Comparison of ENCODE assay signal across 8 cellular contexts in the genomic region with DNA sequence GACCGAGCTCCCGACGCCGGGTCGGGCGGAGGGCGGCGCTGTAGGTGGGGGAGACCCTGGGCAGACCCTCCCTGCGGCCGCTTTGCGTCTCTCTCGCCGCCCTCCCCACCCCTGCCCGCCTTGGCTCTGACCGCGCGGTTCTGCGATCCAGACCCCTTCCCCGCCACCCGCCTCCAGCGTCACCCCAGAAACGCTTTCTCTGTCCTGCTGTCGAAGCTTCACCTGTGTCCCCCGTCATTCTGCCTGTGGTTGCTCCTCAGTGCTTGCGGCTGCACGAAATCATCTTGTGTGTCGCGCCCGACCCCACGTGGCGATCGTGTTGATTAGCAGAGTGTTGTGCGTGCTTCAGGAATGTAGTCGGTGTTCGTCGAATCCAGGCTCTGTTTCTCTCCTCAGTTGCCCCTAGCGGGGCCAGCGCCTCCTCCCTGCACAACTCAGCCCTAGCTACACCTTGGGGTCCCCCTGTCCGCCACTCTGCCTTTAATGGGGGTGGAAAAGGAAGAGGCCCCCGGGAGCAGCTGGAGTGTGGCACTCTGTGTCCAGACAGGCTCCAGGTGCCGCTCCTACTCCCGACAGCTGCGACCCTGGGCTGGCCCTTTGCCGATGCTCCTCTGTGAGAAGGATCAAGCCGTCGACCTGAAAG. TPM values are rescaled to one million over a fixed set of nuclear protein-coding genes. Genes with fewer than 3 reads are reported as not detected.
DNase-seq lines count a peak whose midpoint lies in the region; ATAC-seq, FAIRE-seq and TF ChIP-seq lines count a peak whose summit lies in the region.

No MANE protein-coding gene starts in this region.

- no peaks in the 10 kb centered on the region for H3K9me1 ChIP-seq in keratinocyte (ENCODE audit: control insufficient read depth, extremely low read depth, insufficient read depth, low read length)

- H3K4me2 ChIP-seq in keratinocyte (ENCODE audit: control insufficient read depth, extremely low read depth, insufficient read depth, low read depth, low read length) = peak overlapping the region; percentile 95

- dilution Hi-C loops in keratinocyte (cut with MboI; ENCODE audit: extremely low pct_ligation_motif_present, low sequenced_read_pairs) = no loop called here

- no peaks in the 10 kb centered on the region for H3K27me3 ChIP-seq in keratinocyte (ENCODE audit: control insufficient read depth, extremely low read depth, insufficient read depth, low read length)

- DNase-seq in C1 segment of cervical spinal cord (lab: John Stamatoyannopoulos, UW) (peak in 8 of 14 donors; percentile 9 to 47 (median 18)), NCI-H146 (lab: John Stamatoyannopoulos, UW) (peak; percentile 76), cardiac fibroblast (ENCODE audit: low read depth in 2 of 2) (peak; percentile 61 to 63), keratinocyte (ENCODE audit: low read depth, low spot score) (no peak)
- peak; percentile 39 to 68 (median 58) for DNase-seq in activated CD4-positive, CD25-positive, alpha-beta regulatory T cell (lab: John Stamatoyannopoulos, UW)
- peak; percentile 62 to 67 for DNase-seq in stimulated activated CD4-positive, alpha-beta T cell treated with anti-CD3 and anti-CD28 coated beads, Interleukin-15, amount 100 ng/mL, for 1 hour (ENCODE audit: low read depth in 1 of 2, low spot score in 1 of 2)

- peak; percentile 84 for FAIRE-seq in keratinocyte (lab: Jason Lieb, UNC)

- H3K4me3 ChIP-seq in cardiac fibroblast (replicated peaks in 1 of 2; ENCODE audit: low read depth in 2 of 2, low read length in 2 of 2) (peak overlapping the region; percentile 81 to 84), keratinocyte (ENCODE audit: control insufficient read depth in 2 of 3, extremely low read depth in 1 of 3, insufficient read depth in 2 of 3, low read depth in 1 of 3, low read length in 3 of 3) (peak overlapping the region; percentile 81 to 87 (median 84))

- TF ChIP-seq CTCF in cardiac fibroblast (IDR thresholded peaks at IDR 0.05; ENCODE audit: low read depth, low read length) (peak; percentile 7), keratinocyte (optimal IDR thresholded peaks at IDR 0.05 in 1 of 3, IDR thresholded peaks at IDR 0.05 in 1 of 3, conservative IDR thresholded peaks at IDR 0.05 in 1 of 3; ENCODE audit: extremely low read depth in 1 of 3, insufficient read depth in 2 of 3, low read length in 3 of 3) (peak in 2 of 3 experiments; percentile 44 to 79)

- H3K9ac ChIP-seq in keratinocyte (ENCODE audit: control insufficient read depth, extremely low read depth, insufficient read depth, low read length) = peak overlapping the region; percentile 89

- no peaks in the 10 kb centered on the region for H3K9me3 ChIP-seq in keratinocyte (ENCODE audit: control insufficient read depth, low read depth, low read length)

- peaks cover 13 to 16% of the 10 kb centered on the region in 2 experiments for H3K36me3 ChIP-seq in keratinocyte (ENCODE audit: control insufficient read depth in 2 of 2, extremely low read depth in 1 of 2, insufficient read depth in 2 of 2, low read length in 2 of 2)

- peak; percentile 0 for ATAC-seq in GM21423 (IDR thresholded peaks at IDR 0.05; ENCODE audit: unreplicated experiment)
- ATAC-seq in GM19328 (IDR thresholded peaks at IDR 0.05; ENCODE audit: unreplicated experiment) = no peak

- peak overlapping the region; percentile 70 for H3K27ac ChIP-seq in keratinocyte (ENCODE audit: control insufficient read depth, insufficient read depth, low read length)

- H3K4me1 ChIP-seq in keratinocyte (ENCODE audit: control insufficient read depth, extremely low read depth, insufficient read depth, low read length) = peaks cover 24% of the 10 kb centered on the region

- H2AFZ ChIP-seq in keratinocyte (ENCODE audit: control insufficient read depth, low read length) = peak overlapping the region; percentile 51

- H3K79me2 ChIP-seq in keratinocyte (ENCODE audit: control insufficient read depth, insufficient read depth, low read length) = peaks cover 55% of the 10 kb centered on the region

- no peaks in the 10 kb centered on the region for H4K20me1 ChIP-seq in keratinocyte (ENCODE audit: control insufficient read depth, extremely low read depth, insufficient read depth, low read length)

RNA-seq across cellular contexts. Expression of a gene that starts 0.9 kb away (rescaled TPM):
- 21.6 to 36.7 TPM (median 31.7 TPM) in 3 replicates for polyA plus RNA-seq in keratinocyte
- polyA plus RNA-seq in keratinocyte (2011; ENCODE audit: low read depth) = 15.6 TPM
- polyA plus RNA-seq in keratinocyte (2011; cell fraction: cytosol; rRNA removed) = 21.5 and 31.3 TPM in 2 replicates
- polyA plus RNA-seq in keratinocyte (2011; cell fraction: nucleus; rRNA removed) = 73.0 and 91.5 TPM in 2 replicates
- 25.4 and 36.5 TPM in 2 replicates for polyA plus RNA-seq in keratinocyte (2012; ENCODE audit: low replicate concordance)
- 42.6 to 74.9 TPM (median 46.0 TPM) in 3 replicates for polyA minus RNA-seq in keratinocyte
- polyA minus RNA-seq in keratinocyte (2011; cell fraction: cytosol; rRNA and poly(A)+ RNA removed) = 48.5 TPM
- 59.6 and 60.7 TPM in 2 replicates for polyA minus RNA-seq in keratinocyte (2011; cell fraction: nucleus; rRNA and poly(A)+ RNA removed)

RNA-seq across cellular contexts. Expression of a gene that starts 9.1 kb away (rescaled TPM):
- 16.1 to 40.2 TPM (median 17.7 TPM) in 3 replicates for polyA plus RNA-seq in keratinocyte
- 12.2 TPM for polyA plus RNA-seq in keratinocyte (2011; ENCODE audit: low read depth)
- polyA plus RNA-seq in keratinocyte (2011; cell fraction: cytosol; rRNA removed) = 2.5 and 4.0 TPM in 2 replicates
- polyA plus RNA-seq in keratinocyte (2011; cell fraction: nucleus; rRNA removed) = 143 and 201 TPM in 2 replicates
- polyA plus RNA-seq in keratinocyte (2012; ENCODE audit: low replicate concordance) = 18.0 and 49.7 TPM in 2 replicates
- polyA minus RNA-seq in keratinocyte = 15.2 to 21.3 TPM (median 15.5 TPM) in 3 replicates
- polyA minus RNA-seq in keratinocyte (2011; cell fraction: cytosol; rRNA and poly(A)+ RNA removed) = 5.0 TPM
- polyA minus RNA-seq in keratinocyte (2011; cell fraction: nucleus; rRNA and poly(A)+ RNA removed) = 28.2 and 31.9 TPM in 2 replicates

RNA-seq across cellular contexts. Expression of a gene that starts 36.1 kb away (rescaled TPM):
- 1.8 to 3.8 TPM (median 2.4 TPM) in 3 replicates for polyA plus RNA-seq in keratinocyte
- polyA plus RNA-seq in keratinocyte (2011; ENCODE audit: low read depth) = not detected
- polyA plus RNA-seq in keratinocyte (2011; cell fraction: cytosol; rRNA removed) = 0.78 and 2.4 TPM in 2 replicates
- 2.9 and 3.4 TPM in 2 replicates for polyA plus RNA-seq in keratinocyte (2011; cell fraction: nucleus; rRNA removed)
- 2.8 and 6.5 TPM in 2 replicates for polyA plus RNA-seq in keratinocyte (2012; ENCODE audit: low replicate concordance)
- polyA minus RNA-seq in keratinocyte = 0.67 to 8.0 TPM (median 1.0 TPM) in 3 replicates
- polyA minus RNA-seq in keratinocyte (2011; cell fraction: cytosol; rRNA and poly(A)+ RNA removed) = 3.6 TPM
- 1.9 and 2.0 TPM in 2 replicates for polyA minus RNA-seq in keratinocyte (2011; cell fraction: nucleus; rRNA and poly(A)+ RNA removed)

RNA-seq across cellular contexts. Expression of a gene that starts 56.1 kb away (rescaled TPM):
- polyA plus RNA-seq in keratinocyte = 92.0 to 171 TPM (median 108 TPM) in 3 replicates
- polyA plus RNA-seq in keratinocyte (2011; ENCODE audit: low read depth) = 196 TPM
- polyA plus RNA-seq in keratinocyte (2011; cell fraction: cytosol; rRNA removed) = 136 and 249 TPM in 2 replicates
- 186 and 288 TPM in 2 replicates for polyA plus RNA-seq in keratinocyte (2011; cell fraction: nucleus; rRNA removed)
- polyA plus RNA-seq in keratinocyte (2012; ENCODE audit: low replicate concordance) = 193 and 309 TPM in 2 replicates
- polyA minus RNA-seq in keratinocyte = 118 to 321 TPM (median 182 TPM) in 3 replicates
- polyA minus RNA-seq in keratinocyte (2011; cell fraction: cytosol; rRNA and poly(A)+ RNA removed) = 295 TPM
- 131 and 149 TPM in 2 replicates for polyA minus RNA-seq in keratinocyte (2011; cell fraction: nucleus; rRNA and poly(A)+ RNA removed)

RNA-seq across cellular contexts. Expression of a gene that starts 56.9 kb away (rescaled TPM):
- polyA plus RNA-seq in keratinocyte = 125 to 245 TPM (median 127 TPM) in 3 replicates
- 112 TPM for polyA plus RNA-seq in keratinocyte (2011; ENCODE audit: low read depth)
- 67.9 and 176 TPM in 2 replicates for polyA plus RNA-seq in keratinocyte (2011; cell fraction: cytosol; rRNA removed)
- 163 and 226 TPM in 2 replicates for polyA plus RNA-seq in keratinocyte (2011; cell fraction: nucleus; rRNA removed)
- 180 and 202 TPM in 2 replicates for polyA plus RNA-seq in keratinocyte (2012; ENCODE audit: low replicate concordance)
- polyA minus RNA-seq in keratinocyte = 98.9 to 231 TPM (median 193 TPM) in 3 replicates
- polyA minus RNA-seq in keratinocyte (2011; cell fraction: cytosol; rRNA and poly(A)+ RNA removed) = 467 TPM
- 173 and 240 TPM in 2 replicates for polyA minus RNA-seq in keratinocyte (2011; cell fraction: nucleus; rRNA and poly(A)+ RNA removed)
